In the genomic region with DNA sequence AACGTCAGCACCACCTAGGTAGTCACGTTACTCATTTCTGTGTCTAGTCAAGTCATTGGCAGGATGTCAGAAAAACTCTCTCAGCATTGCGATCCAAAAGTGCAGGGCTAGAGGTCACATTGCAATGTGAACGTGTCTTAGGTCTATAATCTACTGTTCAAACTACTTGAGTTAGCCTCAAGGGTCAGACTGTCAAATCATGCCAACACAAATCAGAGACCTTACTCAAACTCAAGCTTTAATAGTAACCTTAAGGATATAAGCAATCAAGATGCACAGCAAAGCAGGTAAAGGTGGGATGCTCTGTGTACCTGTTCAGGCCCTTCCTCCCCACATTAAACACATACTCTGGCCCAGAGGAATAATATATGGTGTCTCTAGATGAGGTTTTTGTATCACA, we compare ENCODE assay signal across 19 cellular contexts.
"Had no signal": no experiment of that assay in that cellular context is flagged by ENCODE, and none has a peak within 500 bp of the region (broad histone marks: within the 10 kb centered on the region; RNA-seq: fewer than 3 reads in every experiment).

No MANE protein-coding gene starts in this region.

- DNase-seq: effector memory CD8-positive, alpha-beta T cell; esophagus squamous epithelium; foreskin fibroblast; glutamatergic neuron; kidney; left colon; mesendoderm; naive B cell; occipital lobe; spleen; stimulated activated CD4-positive, alpha-beta T cell treated with anti-CD3 and anti-CD28 coated beads, Interleukin-15, amount 100 ng/mL, for 24 hours; stimulated activated CD4-positive, alpha-beta T cell treated with anti-CD3 and anti-CD28 coated beads, Interleukin-1b, Interleukin-23, amount 100 ng/mL, for 48 hours; stimulated activated CD4-positive, alpha-beta T cell treated with anti-CD3 and anti-CD28 coated beads, Interleukin-4, amount 100 ng/mL, for 24 hours; tibial artery; upper lobe of left lung; uterus had no signal

- ATAC-seq: effector memory CD8-positive, alpha-beta T cell; gastroesophageal sphincter; left colon; sciatic nerve; stimulated activated memory B cell treated with anti-CD40 and anti-IgM and Interleukin-4, amounts not matched to agents 10 μg/mL and 1 μg/mL and 100 μg/mL, for 72 hours had no signal
